In the genomic region with DNA sequence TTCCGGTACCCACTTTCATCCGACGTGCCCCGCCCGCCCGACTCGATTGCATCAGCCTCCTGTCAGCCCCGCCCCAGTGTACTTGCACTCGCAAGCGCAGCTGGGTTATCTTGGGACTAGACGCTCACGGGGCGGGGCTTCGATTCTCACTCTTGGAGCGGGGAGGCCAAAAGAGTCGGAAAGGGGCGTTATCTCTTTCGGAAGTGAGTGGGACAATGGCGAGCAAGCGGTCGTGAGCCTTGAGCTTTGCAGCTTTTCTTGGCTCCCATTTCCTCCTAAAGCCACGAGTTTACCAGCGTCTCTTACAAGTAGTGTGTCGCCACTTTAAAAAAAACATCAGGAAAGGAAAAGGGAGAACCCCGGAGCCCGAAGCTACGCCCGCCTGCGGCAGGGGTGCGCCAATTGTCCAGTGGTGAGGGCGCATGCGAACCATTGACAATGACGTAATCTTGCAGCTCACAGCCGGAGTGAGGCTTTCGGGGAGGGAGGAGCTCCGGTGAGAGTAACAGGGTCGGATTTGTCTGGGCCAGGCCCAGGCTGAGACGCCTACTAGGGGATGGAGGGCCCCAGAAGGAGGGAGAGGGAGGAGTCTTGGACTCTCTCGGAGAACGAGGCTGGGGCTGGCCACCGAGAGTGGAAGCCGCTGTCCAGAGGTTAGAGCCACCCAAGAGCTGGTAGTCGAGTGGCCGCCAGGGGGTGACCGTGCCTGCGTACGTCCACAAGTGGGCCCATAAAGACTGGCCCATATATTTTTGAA, we compare ENCODE assay signal across 8 cellular contexts.
DNase-seq lines count a peak whose midpoint lies in the region; ATAC-seq, FAIRE-seq and TF ChIP-seq lines count a peak whose summit lies in the region.

No MANE protein-coding gene starts in this region.

- ATAC-seq in CD4-positive, CD25-positive, alpha-beta regulatory T cell (ENCODE audit: low read depth in 2 of 2), result peak; percentile 88 to 89
- ATAC-seq in GM19438 (IDR thresholded peaks at IDR 0.05; ENCODE audit: low read depth, unreplicated experiment), result peak; percentile 87
- peak; percentile 95 for ATAC-seq in HG03571 (IDR thresholded peaks at IDR 0.05; ENCODE audit: unreplicated experiment)
- peak; percentile 96 for ATAC-seq in HepG2

- H3K4me1 Mint-ChIP-seq in CD4-positive, CD25-positive, alpha-beta regulatory T cell, result peaks cover 0 to 22% (median 13%) of the 10 kb centered on the region in 4 donors

- H3K27me3 Mint-ChIP-seq in CD4-positive, CD25-positive, alpha-beta regulatory T cell, result no peaks in the 10 kb centered on the region

- TF ChIP-seq RAD21 in HepG2 (CRISPR knock-in tag; IDR thresholded peaks at IDR 0.05), result peak; percentile 29; the same call in 1 of the 2 replicates

- POLR2A ChIA-PET in HepG2 (lab: Yijun Ruan, JAX), result interaction anchor here (0.9 to 1.9 kb wide), 10 partner anchors 96 to 456 kb away, joined by 3 to 16 read pairs (median 6); a partner anchor contains a TSS

- peaks cover 5% of the 10 kb centered on the region for H3K4me1 ChIP-seq in CD4-positive, CD25-positive, alpha-beta regulatory T cell (ENCODE audit: control insufficient read depth, insufficient read depth, low read length, poor library complexity, severe bottlenecking)
- peaks cover 16% of the 10 kb centered on the region; the same call in 1 of the 2 replicates for H3K4me1 ChIP-seq in HepG2 (ENCODE audit: insufficient read depth, low read length)

- peak overlapping the region; percentile 73 for H3K9ac ChIP-seq in HepG2 (ENCODE audit: insufficient read depth, low read depth, low read length)

- CTCF ChIA-PET in HepG2 (lab: Yijun Ruan, JAX; ENCODE audit: low intra/inter-chr PET ratio, low total read pairs), result interaction anchor here (0.7 to 1.5 kb wide), 2 partner anchors 147 to 419 kb away, joined by 3 to 9 read pairs; no protein-coding TSS in a partner anchor

- in situ Hi-C loops in HepG2 (cut with HindIII; ENCODE audit: extremely low pct_ligation_motif_present, low pct_unique_long_range_greater_than_20kb), result loop anchor here (10.0 kb wide), 1 partner anchor 145 kb away; no protein-coding TSS in a partner anchor

- no peaks in the 10 kb centered on the region for H4K20me1 ChIP-seq in HepG2 (ENCODE audit: insufficient read depth, low read length)

- H3K4me3 ChIP-seq in CD4-positive, CD25-positive, alpha-beta regulatory T cell (ENCODE audit: low read depth, low read length), result peak overlapping the region; percentile 79
- peak overlapping the region; percentile 60 to 70 (median 65) for H3K4me3 ChIP-seq in HepG2 (replicated peaks in 1 of 3; ENCODE audit: insufficient read depth in 1 of 3, low read depth in 2 of 3, low read length in 3 of 3)

- H3K79me2 ChIP-seq in HepG2 (ENCODE audit: insufficient read depth, low read length), result no peaks in the 10 kb centered on the region

- H3K4me2 ChIP-seq in HepG2 (ENCODE audit: low read depth, low read length), result peak overlapping the region; percentile 72

- peaks cover 0 to 7% (median 2%) of the 10 kb centered on the region in 7 donors for H3K9me3 Mint-ChIP-seq in CD4-positive, CD25-positive, alpha-beta regulatory T cell

- DNase-seq in CD4-positive, CD25-positive, alpha-beta regulatory T cell, result peak; percentile 87 to 96 (median 89)
- DNase-seq in NCI-H748 treated with DMSO at 0.1 percent for 48 hours (lab: John Stamatoyannopoulos, UW) (peak; percentile 78), dermis blood vessel endothelial cell (peak; percentile 96), HepG2 (ENCODE audit: low spot score) (peak; percentile 86)
- DNase-seq in activated CD4-positive, alpha-beta T cell treated with anti-CD3 and anti-CD28 coated beads, Interleukin-2, amount 50 U/mL, for 4 hours, result peak; percentile 92 to 93
- DNase-seq in stimulated activated CD4-positive, alpha-beta T cell treated with anti-CD3 and anti-CD28 coated beads, Interleukin-2, amount 100 ng/mL, for 48 hours, result peak; percentile 80 to 82

- H3K36me3 ChIP-seq in CD4-positive, CD25-positive, alpha-beta regulatory T cell (ENCODE audit: control insufficient read depth, insufficient read depth, low read length), result no peaks in the 10 kb centered on the region
- H3K36me3 ChIP-seq in HepG2 (replicated peaks in 1 of 2; ENCODE audit: control insufficient read depth in 1 of 2, insufficient read depth in 2 of 2, low read length in 2 of 2), result no peaks in the 10 kb centered on the region

- H3K27ac ChIP-seq in CD4-positive, CD25-positive, alpha-beta regulatory T cell (ENCODE audit: insufficient read depth, low read length, poor library complexity, severe bottlenecking), result peak overlapping the region; percentile 95
- H3K27ac ChIP-seq in HepG2 (ENCODE audit: extremely low read length, insufficient read depth, low read length), result peak overlapping the region; percentile 91

- H3K4me3 Mint-ChIP-seq in CD4-positive, CD25-positive, alpha-beta regulatory T cell, result peak overlapping the region; percentile 89 to 98 (median 94)

- FAIRE-seq in HepG2 (lab: Jason Lieb, UNC), result peak; percentile 74

- H3K27me3 ChIP-seq in CD4-positive, CD25-positive, alpha-beta regulatory T cell (ENCODE audit: control insufficient read depth, insufficient read depth, low read length), result no peaks in the 10 kb centered on the region
- H3K27me3 ChIP-seq in HepG2 (ENCODE audit: control insufficient read depth in 1 of 2, insufficient read depth in 2 of 2, low read length in 2 of 2), result no peaks in the 10 kb centered on the region

- H3K27ac Mint-ChIP-seq in CD4-positive, CD25-positive, alpha-beta regulatory T cell, result peak overlapping the region; percentile 98 to 99 (median 99)

- peak; percentile 77 for TF ChIP-seq CTCF in HepG2 (CRISPR knock-in tag; IDR thresholded peaks at IDR 0.05)

- 0% methylated on average over 22 of the region's 47 CpGs for WGBS in HepG2 (ENCODE audit: low lambda C conversion rate)

- TSS peak; percentile 94 for BruUV-seq in HepG2 (replicated peaks; lab: Mats Ljungman, UMichigan)

- TF ChIP-seq EP300 in HepG2 (IDR thresholded peaks at IDR 0.05; ENCODE audit: low read depth in 2 of 2, low read length in 2 of 2) (no peak), HepG2 (CRISPR knock-in tag; IDR thresholded peaks at IDR 0.05; ENCODE audit: borderline replicate concordance) (no peak)

- H3K36me3 Mint-ChIP-seq in CD4-positive, CD25-positive, alpha-beta regulatory T cell, result peaks cover 4% of the 10 kb centered on the region

- intact Hi-C loops in HepG2 (cut with micrococcal nuclease; ENCODE audit: unreplicated experiment), result loop anchor here (1.0 kb wide), 1 partner anchor 148 kb away; no protein-coding TSS in a partner anchor

- no peaks in the 10 kb centered on the region for H3K9me3 ChIP-seq in CD4-positive, CD25-positive, alpha-beta regulatory T cell (ENCODE audit: control insufficient read depth in 2 of 2, low read length in 2 of 2)
- no peaks in the 10 kb centered on the region for H3K9me3 ChIP-seq in HepG2 (ENCODE audit: low read length)

- peak overlapping the region; percentile 42 for H2AFZ ChIP-seq in HepG2 (ENCODE audit: low read length)

- peak; percentile 60 to 86 for TF ChIP-seq POLR2A in HepG2 (IDR thresholded peaks at IDR 0.05; ENCODE audit: insufficient read depth in 1 of 2, low read depth in 2 of 2, low read length in 2 of 2)

TF ChIP-seq in HepG2, 621 proteins besides CTCF, POLR2A, EP300 and RAD21 (continues in another document):
- TF ChIP-seq NFKBIZ (CRISPR knock-in tag; IDR thresholded peaks at IDR 0.05) (0 out of 2 replicates have a peak, but pooled peaks have one; percentile 29), ZNF749 (CRISPR knock-in tag; IDR thresholded peaks at IDR 0.05; ENCODE audit: borderline replicate concordance) (no peak), SIN3B (IDR thresholded peaks at IDR 0.05; ENCODE audit: low read length) (no peak), ZNF782 (CRISPR knock-in tag; IDR thresholded peaks at IDR 0.05; ENCODE audit: borderline replicate concordance) (no peak; the same call in 1 of the 2 replicates), FOSL1 (CRISPR knock-in tag; IDR thresholded peaks at IDR 0.05; ENCODE audit: borderline replicate concordance) (no peak), MTA1 (CRISPR knock-in tag; IDR thresholded peaks at IDR 0.05; ENCODE audit: borderline replicate concordance) (peak; percentile 26; the same call in 1 of the 2 replicates), ZNF7 (CRISPR knock-in tag; IDR thresholded peaks at IDR 0.05) (no peak)
- TF ChIP-seq, protein P1, sequence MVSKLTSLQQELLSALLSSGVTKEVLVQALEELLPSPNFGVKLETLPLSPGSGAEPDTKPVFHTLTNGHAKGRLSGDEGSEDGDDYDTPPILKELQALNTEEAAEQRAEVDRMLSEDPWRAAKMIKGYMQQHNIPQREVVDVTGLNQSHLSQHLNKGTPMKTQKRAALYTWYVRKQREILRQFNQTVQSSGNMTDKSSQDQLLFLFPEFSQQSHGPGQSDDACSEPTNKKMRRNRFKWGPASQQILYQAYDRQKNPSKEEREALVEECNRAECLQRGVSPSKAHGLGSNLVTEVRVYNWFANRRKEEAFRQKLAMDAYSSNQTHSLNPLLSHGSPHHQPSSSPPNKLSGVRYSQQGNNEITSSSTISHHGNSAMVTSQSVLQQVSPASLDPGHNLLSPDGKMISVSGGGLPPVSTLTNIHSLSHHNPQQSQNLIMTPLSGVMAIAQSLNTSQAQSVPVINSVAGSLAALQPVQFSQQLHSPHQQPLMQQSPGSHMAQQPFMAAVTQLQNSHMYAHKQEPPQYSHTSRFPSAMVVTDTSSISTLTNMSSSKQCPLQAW (CRISPR knock-in tag; IDR thresholded peaks at IDR 0.05), result peak; percentile 50; the same call in 1 of the 2 replicates
- TF ChIP-seq, protein P2, sequence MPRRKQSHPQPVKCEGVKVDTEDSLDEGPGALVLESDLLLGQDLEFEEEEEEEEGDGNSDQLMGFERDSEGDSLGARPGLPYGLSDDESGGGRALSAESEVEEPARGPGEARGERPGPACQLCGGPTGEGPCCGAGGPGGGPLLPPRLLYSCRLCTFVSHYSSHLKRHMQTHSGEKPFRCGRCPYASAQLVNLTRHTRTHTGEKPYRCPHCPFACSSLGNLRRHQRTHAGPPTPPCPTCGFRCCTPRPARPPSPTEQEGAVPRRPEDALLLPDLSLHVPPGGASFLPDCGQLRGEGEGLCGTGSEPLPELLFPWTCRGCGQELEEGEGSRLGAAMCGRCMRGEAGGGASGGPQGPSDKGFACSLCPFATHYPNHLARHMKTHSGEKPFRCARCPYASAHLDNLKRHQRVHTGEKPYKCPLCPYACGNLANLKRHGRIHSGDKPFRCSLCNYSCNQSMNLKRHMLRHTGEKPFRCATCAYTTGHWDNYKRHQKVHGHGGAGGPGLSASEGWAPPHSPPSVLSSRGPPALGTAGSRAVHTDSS (CRISPR knock-in tag; conservative IDR thresholded peaks at IDR 0.05), result no peak
- TF ChIP-seq, protein P3, sequence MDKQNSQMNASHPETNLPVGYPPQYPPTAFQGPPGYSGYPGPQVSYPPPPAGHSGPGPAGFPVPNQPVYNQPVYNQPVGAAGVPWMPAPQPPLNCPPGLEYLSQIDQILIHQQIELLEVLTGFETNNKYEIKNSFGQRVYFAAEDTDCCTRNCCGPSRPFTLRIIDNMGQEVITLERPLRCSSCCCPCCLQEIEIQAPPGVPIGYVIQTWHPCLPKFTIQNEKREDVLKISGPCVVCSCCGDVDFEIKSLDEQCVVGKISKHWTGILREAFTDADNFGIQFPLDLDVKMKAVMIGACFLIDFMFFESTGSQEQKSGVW (CRISPR knock-in tag; IDR thresholded peaks at IDR 0.05; ENCODE audit: borderline replicate concordance), result no peak

Comparison
In these comparisons a context has a peak if more than half of its experiments do, and no peak if none do; other contexts are left out.
1. Peak in every context shown above with its lines: DNase-seq, ATAC-seq, H3K4me3 ChIP-seq and H3K27ac ChIP-seq.